In genomic region chr1:219220945-219221344, GRCh38 we compare ENCODE assay signal across 9 cellular contexts. TPM values are rescaled to one million over a fixed set of nuclear protein-coding genes. Genes with fewer than 3 reads are reported as not detected.
DNase-seq lines count a peak whose midpoint lies in the region; ATAC-seq, FAIRE-seq and TF ChIP-seq lines count a peak whose summit lies in the region.
"Had no signal": no experiment of that assay in that cellular context is flagged by ENCODE, and none has a peak within 500 bp of the region (broad histone marks: within the 10 kb centered on the region; RNA-seq: fewer than 3 reads in every experiment).

No MANE protein-coding gene starts in this region.

- intact Hi-C loops in kidney (cut with DNase I): no loop called here

- no peak overlapping the region for H2AFZ ChIP-seq in SK-N-SH (ENCODE audit: low read depth)

- H3F3A ChIP-seq in SK-N-SH (replicated peaks; ENCODE audit: insufficient read depth): no peaks in the 10 kb centered on the region

- TF ChIP-seq EP300 in SK-N-SH (IDR thresholded peaks at IDR 0.05; ENCODE audit: borderline replicate concordance in 1 of 2, low read depth in 1 of 2, low read length in 1 of 2): no peak

- H4K20me1 ChIP-seq in SK-N-SH (ENCODE audit: insufficient read depth): no peaks in the 10 kb centered on the region

- CTCF ChIA-PET in SK-N-SH (lab: Yijun Ruan, JAX): interaction anchor here (0.8 kb wide), 1 partner anchor 17 kb away, joined by 3 read pairs; no protein-coding TSS in a partner anchor

- TF ChIP-seq CTCF in SK-N-SH (IDR thresholded peaks at IDR 0.05): peak; percentile 14; the same call in 1 of the 2 replicates
- TF ChIP-seq CTCF in kidney (IDR thresholded peaks at IDR 0.05; ENCODE audit: borderline replicate concordance, extremely low read depth, insufficient read depth): no peak

- no peak overlapping the region for H3K4me2 ChIP-seq in SK-N-SH

- H3K27me3 ChIP-seq in SK-N-SH (ENCODE audit: insufficient read depth): no peaks in the 10 kb centered on the region
- H3K27me3 ChIP-seq: left lung had no signal

- H3K9ac ChIP-seq in SK-N-SH (no peak overlapping the region), kidney (ENCODE audit: low read length in 2 of 2) (no peak overlapping the region)

- H3K4me1 ChIP-seq in SK-N-SH (ENCODE audit: control insufficient read depth in 1 of 2, insufficient read depth in 2 of 2, low read depth in 1 of 2, low read length in 1 of 2) (no peaks in the 10 kb centered on the region), kidney (ENCODE audit: control insufficient read depth in 1 of 2, insufficient read depth in 1 of 2, low read depth in 1 of 2, low read length in 2 of 2) (no peaks in the 10 kb centered on the region)
- H3K4me1 ChIP-seq: left lung had no signal

- TF ChIP-seq RAD21 in SK-N-SH (IDR thresholded peaks at IDR 0.05; ENCODE audit: low read length): no peak

- H3K9me3 ChIP-seq in SK-N-SH: no peaks in the 10 kb centered on the region
- H3K9me3 ChIP-seq in kidney (ENCODE audit: control insufficient read depth in 1 of 2, low read length in 2 of 2): no peaks in the 10 kb centered on the region
- H3K9me3 ChIP-seq: left lung had no signal

- no peak overlapping the region for H3K4me3 ChIP-seq in SK-N-SH (ENCODE audit: low read depth in 2 of 2, low read length in 1 of 2)
- H3K4me3 ChIP-seq in kidney (ENCODE audit: low read length in 2 of 2): no peak overlapping the region
- H3K4me3 ChIP-seq: left lung had no signal

- POLR2A ChIA-PET in SK-N-SH (lab: Yijun Ruan, JAX): no interaction called here

- H3K79me2 ChIP-seq in SK-N-SH (ENCODE audit: insufficient read depth): no peaks in the 10 kb centered on the region

- H3K36me3 ChIP-seq in SK-N-SH (replicated peaks in 1 of 2; ENCODE audit: control insufficient read depth in 1 of 2, insufficient read depth in 2 of 2, low read length in 1 of 2) (peaks cover 7 to 20% of the 10 kb centered on the region in 2 experiments), kidney (ENCODE audit: control insufficient read depth in 1 of 2, insufficient read depth in 2 of 2, low read length in 2 of 2) (no peaks in the 10 kb centered on the region)
- H3K36me3 ChIP-seq: left lung had no signal

- no peaks in the 10 kb centered on the region for H3K9me2 ChIP-seq in SK-N-SH

- no peak overlapping the region for H3K27ac ChIP-seq in SK-N-SH (ENCODE audit: low read depth in 2 of 2, low read length in 1 of 2)
- no peak overlapping the region for H3K27ac ChIP-seq in kidney (ENCODE audit: low read depth in 2 of 2, low read length in 2 of 2)
- H3K27ac ChIP-seq: left lung had no signal

- 95% methylated on average over 2 of the region's 3 CpGs for WGBS in SK-N-SH (ENCODE audit: low lambda C conversion rate)

- DNase-seq in ELR (ENCODE audit: low read depth) (peak; percentile 7), SK-N-SH (no peak), kidney (no peak), NCI-H1436 (lab: John Stamatoyannopoulos, UW) (no peak), GM19239 (ENCODE audit: insufficient read length, low spot score) (no peak), iPS-NIHi11 (ENCODE audit: low spot score) (no peak)
- DNase-seq: left lung had no signal

- FAIRE-seq in kidney (lab: Jason Lieb, UNC) (no peak), GM19239 (lab: Jason Lieb, UNC) (no peak)

- ATAC-seq in GM19372 (IDR thresholded peaks at IDR 0.05; ENCODE audit: low read depth, unreplicated experiment): peak; percentile 86
- peak; percentile 79 for ATAC-seq in HG02970 (IDR thresholded peaks at IDR 0.05; ENCODE audit: low FRiP score, unreplicated experiment)
- ATAC-seq: left lung had no signal

TF ChIP-seq in SK-N-SH, 30 proteins besides CTCF, POLR2A, EP300 and RAD21:
- TF ChIP-seq RFX5 (IDR thresholded peaks at IDR 0.05; ENCODE audit: low read length): no peak
- no peak for TF ChIP-seq GABPA (IDR thresholded peaks at IDR 0.05; ENCODE audit: low read depth)
- TF ChIP-seq TCF12 (IDR thresholded peaks at IDR 0.05): no peak
- no peak for TF ChIP-seq REST (IDR thresholded peaks at IDR 0.05; ENCODE audit: low read depth, low read length)
- no peak for TF ChIP-seq TAF1 (IDR thresholded peaks at IDR 0.05; ENCODE audit: borderline replicate concordance, low read depth, low read length)
- TF ChIP-seq YY1 (IDR thresholded peaks at IDR 0.05; ENCODE audit: low read depth): no peak
- no peak for TF ChIP-seq IRF3 (IDR thresholded peaks at IDR 0.05; ENCODE audit: low read depth, low read length)
- TF ChIP-seq NFIC (IDR thresholded peaks at IDR 0.05; ENCODE audit: borderline replicate concordance): no peak
- TF ChIP-seq USF1 (IDR thresholded peaks at IDR 0.05; ENCODE audit: borderline replicate concordance, low read depth): no peak
- TF ChIP-seq SMC3 (IDR thresholded peaks at IDR 0.05; ENCODE audit: low read depth, low read length): no peak
- no peak for TF ChIP-seq RXRA (IDR thresholded peaks at IDR 0.05; ENCODE audit: borderline replicate concordance, low read depth)
- TF ChIP-seq PBX3 (IDR thresholded peaks at IDR 0.05): no peak
- no peak for TF ChIP-seq MAX (IDR thresholded peaks at IDR 0.05; ENCODE audit: low read depth)
- TF ChIP-seq FOXM1 (IDR thresholded peaks at IDR 0.05; ENCODE audit: low read depth): no peak
- no peak for TF ChIP-seq SIN3A (IDR thresholded peaks at IDR 0.05; ENCODE audit: borderline replicate concordance, low read depth, low read length)
- no peak for TF ChIP-seq POLR2AphosphoS5 (IDR thresholded peaks at IDR 0.05; ENCODE audit: low read depth, low read length)

RNA-seq across cellular contexts. Expression of gene LYPLAL1, which starts 47.3 kb away (rescaled TPM):
- polyA plus RNA-seq in SK-N-SH (2012; rRNA removed) (11.2 and 15.6 TPM in 2 replicates), kidney (ENCODE audit: insufficient read depth, low read depth, low replicate concordance) (116 TPM)
- 16.7 and 27.6 TPM in 2 replicates for polyA plus RNA-seq in SK-N-SH (2012; cell fraction: cytosol; rRNA removed)
- polyA plus RNA-seq in SK-N-SH (2012; cell fraction: nucleus; rRNA removed): 20.1 and 29.7 TPM in 2 replicates
- 50.9 TPM for total RNA-seq in kidney
